In genomic region chr1:113934511-113935055, GRCh38 we compare ENCODE assay signal across 25 cellular contexts. TPM values are rescaled to one million over a fixed set of nuclear protein-coding genes. Genes with fewer than 3 reads are reported as not detected.
DNase-seq lines count a peak whose midpoint lies in the region; ATAC-seq and TF ChIP-seq lines count a peak whose summit lies in the region.
"Had no signal": no experiment of that assay in that cellular context is flagged by ENCODE, and none has a peak within 500 bp of the region (broad histone marks: within the 10 kb centered on the region; RNA-seq: fewer than 3 reads in every experiment).

No MANE protein-coding gene starts in this region.

- H3K79me2 ChIP-seq in Loucy (ENCODE audit: insufficient read depth, low read length) = peaks cover 98% of the 10 kb centered on the region

- BruUV-seq in A673 (replicated peaks; lab: Mats Ljungman, UMichigan) = no TSS peak

- H3K27me3 ChIP-seq in A673 (replicated peaks; ENCODE audit: insufficient read depth, low read depth, low read length, poor library complexity) (no peaks in the 10 kb centered on the region), Loucy (ENCODE audit: insufficient read depth, low read length, poor library complexity, severe bottlenecking) (no peaks in the 10 kb centered on the region)
- no peaks in the 10 kb centered on the region for H3K27me3 ChIP-seq in effector memory CD4-positive, alpha-beta T cell (replicated peaks; ENCODE audit: control insufficient read depth, insufficient read depth, low read length, poor library complexity, severe bottlenecking)
- H3K27me3 ChIP-seq: Peyer's patch, testis had no signal

- peaks cover 73% of the 10 kb centered on the region for H3K4me1 Mint-ChIP-seq in T-helper 2 cell treated with Interferon-gamma antibody and Interleukin-4, amounts not matched to agents 5 μg/mL and 100 μg/mL, for 36 hours (ENCODE audit: low read depth)

- H3K27ac ChIP-seq in A673 (ENCODE audit: low read depth, low read length, poor library complexity, severe bottlenecking) = peak overlapping the region; percentile 1
- peak overlapping the region; percentile 1 for H3K27ac ChIP-seq in effector memory CD4-positive, alpha-beta T cell (ENCODE audit: insufficient read depth, low read length, poor library complexity, severe bottlenecking)
- H3K27ac ChIP-seq: 22Rv1, epithelial cell of prostate, left ventricle myocardium inferior, Peyer's patch, psoas muscle had no signal

- H3K9me2 ChIP-seq in Loucy (replicated peaks; ENCODE audit: low read depth, low read length) = no peaks in the 10 kb centered on the region

- DNase-seq in T-helper 2 cell treated with Interferon-gamma antibody and Interleukin-4, amounts not matched to agents 5 μg/mL and 100 μg/mL, for 36 hours (ENCODE audit: low spot score) = no peak
- DNase-seq in T-helper 2 cell (no peak), A673 (ENCODE audit: low spot score) (no peak), AG08395 (ENCODE audit: low spot score) (no peak), NCI-H1048 (lab: John Stamatoyannopoulos, UW) (no peak)
- DNase-seq in effector memory CD4-positive, alpha-beta T cell = no peak
- DNase-seq: activated CD4-positive, CD25-positive, alpha-beta regulatory T cell; activated CD8-positive, alpha-beta memory T cell treated with anti-CD3 and anti-CD28 coated beads, Interleukin-2, amount 10 ng/mL, durations not matched to agents 7 days and 5 days; left ventricle myocardium inferior; mesendoderm; NCI-H2029; NCI-H226; NCI-H69; Peyer's patch; psoas muscle; SHP77 treated with DMSO at 0.1 percent for 48 hours; stimulated activated naive B cell treated with anti-CD40 and anti-IgM and Interleukin-4, amounts not matched to agents 10 μg/mL and 1 μg/mL and 100 μg/mL, for 72 hours; SW 1271; testis had no signal

- TF ChIP-seq CTCF in A673 (conservative IDR thresholded peaks at IDR 0.05; ENCODE audit: low read depth, low read length) = no peak
- no peak for TF ChIP-seq CTCF in Loucy (conservative IDR thresholded peaks at IDR 0.05; ENCODE audit: low read length)

- H3K9me3 ChIP-seq in A673 (ENCODE audit: low read depth, low read length, poor library complexity, severe bottlenecking) = no peaks in the 10 kb centered on the region
- no peaks in the 10 kb centered on the region for H3K9me3 ChIP-seq in Loucy (ENCODE audit: insufficient read depth, low read depth, low read length)
- H3K9me3 ChIP-seq in effector memory CD4-positive, alpha-beta T cell (ENCODE audit: control insufficient read depth, low read length) = no peaks in the 10 kb centered on the region
- H3K9me3 ChIP-seq: left ventricle myocardium inferior, Peyer's patch, psoas muscle, testis had no signal

- POLR2A ChIA-PET in A673 (lab: Charles Lee; ENCODE audit: low non-redundant PET) = interaction anchor here (0.6 kb wide), 1 partner anchor 1567 kb away, joined by 5 read pairs; no protein-coding TSS in a partner anchor

- H3K4me1 ChIP-seq in A673 (ENCODE audit: insufficient read depth, low read length, poor library complexity, severe bottlenecking) = peaks cover 53% of the 10 kb centered on the region
- peaks cover 79% of the 10 kb centered on the region for H3K4me1 ChIP-seq in Loucy (ENCODE audit: insufficient read depth, low read length, poor library complexity, severe bottlenecking)
- H3K4me1 ChIP-seq in effector memory CD4-positive, alpha-beta T cell (ENCODE audit: control insufficient read depth, insufficient read depth, low read length, poor library complexity, severe bottlenecking) = peaks cover 60% of the 10 kb centered on the region

- H3K27me3 Mint-ChIP-seq in T-helper 2 cell treated with Interferon-gamma antibody and Interleukin-4, amounts not matched to agents 5 μg/mL and 100 μg/mL, for 36 hours (ENCODE audit: low read depth) = no peaks in the 10 kb centered on the region
- H3K27me3 Mint-ChIP-seq: activated CD8-positive, alpha-beta memory T cell treated with anti-CD3 and anti-CD28 coated beads, Interleukin-2, amount 10 ng/mL, durations not matched to agents 7 days and 5 days; brain; stimulated activated naive B cell treated with anti-CD40 and anti-IgM and Interleukin-4, amounts not matched to agents 10 μg/mL and 1 μg/mL and 100 μg/mL, for 72 hours had no signal

- H3K36me3 ChIP-seq in A673 (ENCODE audit: insufficient read depth, low read length, poor library complexity, severe bottlenecking) = peaks cover 4% of the 10 kb centered on the region
- H3K36me3 ChIP-seq in Loucy (ENCODE audit: insufficient read depth, low read length) = no peaks in the 10 kb centered on the region; the same call in 1 of the 2 replicates
- H3K36me3 ChIP-seq in effector memory CD4-positive, alpha-beta T cell (ENCODE audit: control insufficient read depth, insufficient read depth, low read length) = no peaks in the 10 kb centered on the region
- H3K36me3 ChIP-seq: left ventricle myocardium inferior, Peyer's patch had no signal

- ATAC-seq in HG03159 (IDR thresholded peaks at IDR 0.05; ENCODE audit: unreplicated experiment) = no peak
- ATAC-seq: activated CD8-positive, alpha-beta memory T cell treated with anti-CD3 and anti-CD28 coated beads, Interleukin-2, amount 10 ng/mL, durations not matched to agents 7 days and 5 days; psoas muscle; stimulated activated naive B cell treated with anti-CD40 and anti-IgM and Interleukin-4, amounts not matched to agents 10 μg/mL and 1 μg/mL and 100 μg/mL, for 72 hours had no signal

- peak overlapping the region; percentile 80 for H3K9ac ChIP-seq in Loucy (ENCODE audit: low read depth, low read length, poor library complexity, severe bottlenecking)

- peak overlapping the region; percentile 95 for H3K4me3 Mint-ChIP-seq in T-helper 2 cell treated with Interferon-gamma antibody and Interleukin-4, amounts not matched to agents 5 μg/mL and 100 μg/mL, for 36 hours
- H3K4me3 Mint-ChIP-seq: stimulated activated naive B cell treated with anti-CD40 and anti-IgM and Interleukin-4, amounts not matched to agents 10 μg/mL and 1 μg/mL and 100 μg/mL, for 72 hours had no signal

- H3K4me3 ChIP-seq in A673 (ENCODE audit: low read depth, low read length, poor library complexity, severe bottlenecking) = no peak overlapping the region
- H3K4me3 ChIP-seq in Loucy (ENCODE audit: low read length, poor library complexity, severe bottlenecking) = peak overlapping the region; percentile 79
- no peak overlapping the region for H3K4me3 ChIP-seq in effector memory CD4-positive, alpha-beta T cell (ENCODE audit: insufficient read depth, low read depth, low read length, poor library complexity, severe bottlenecking)
- H3K4me3 ChIP-seq: left ventricle myocardium inferior, Peyer's patch, psoas muscle, testis had no signal

- no peak overlapping the region for H2AFZ ChIP-seq in Loucy (ENCODE audit: low read length)

- peak overlapping the region; percentile 100 for H3K4me2 ChIP-seq in Loucy (ENCODE audit: low read depth, low read length, poor library complexity, severe bottlenecking)

- peaks cover 95% of the 10 kb centered on the region for H4K20me1 ChIP-seq in Loucy (ENCODE audit: insufficient read depth, low read length, poor library complexity, severe bottlenecking)

- no peaks in the 10 kb centered on the region for H3K9me3 Mint-ChIP-seq in T-helper 2 cell treated with Interferon-gamma antibody and Interleukin-4, amounts not matched to agents 5 μg/mL and 100 μg/mL, for 36 hours
- H3K9me3 Mint-ChIP-seq: brain; stimulated activated naive B cell treated with anti-CD40 and anti-IgM and Interleukin-4, amounts not matched to agents 10 μg/mL and 1 μg/mL and 100 μg/mL, for 72 hours had no signal

- H3K27ac Mint-ChIP-seq in T-helper 2 cell treated with Interferon-gamma antibody and Interleukin-4, amounts not matched to agents 5 μg/mL and 100 μg/mL, for 36 hours = no peak overlapping the region
- H3K27ac Mint-ChIP-seq: brain; stimulated activated naive B cell treated with anti-CD40 and anti-IgM and Interleukin-4, amounts not matched to agents 10 μg/mL and 1 μg/mL and 100 μg/mL, for 72 hours had no signal

- CTCF ChIA-PET in A673 (lab: Charles Lee) = interaction anchor here (0.6 kb wide), 1 partner anchor 135 kb away, joined by 3 read pairs; no protein-coding TSS in a partner anchor

- peaks cover 13% of the 10 kb centered on the region; the same call in 1 of the 2 replicates for H3F3A ChIP-seq in Loucy (ENCODE audit: low read depth)

- intact Hi-C loops in A673 (cut with micrococcal nuclease; ENCODE audit: unreplicated experiment) = no loop called here

- H3K36me3 Mint-ChIP-seq in T-helper 2 cell treated with Interferon-gamma antibody and Interleukin-4, amounts not matched to agents 5 μg/mL and 100 μg/mL, for 36 hours (ENCODE audit: low read depth) = peaks cover 37% of the 10 kb centered on the region
- H3K36me3 Mint-ChIP-seq: brain had no signal

RNA-seq across cellular contexts. Expression of gene HIPK1, which starts 5.5 kb away (rescaled TPM):
- total RNA-seq in A673 (2021) = 71.8 and 81.3 TPM in 2 replicates

RNA-seq across cellular contexts. Expression of gene DCLRE1B, which starts 29.5 kb away (rescaled TPM):
- total RNA-seq in A673 (2021) = 30.2 and 34.6 TPM in 2 replicates

RNA-seq across cellular contexts. Expression of gene AP4B1, which starts 30.0 kb away (rescaled TPM):
- total RNA-seq in A673 (2021) = 42.7 and 48.9 TPM in 2 replicates

RNA-seq across cellular contexts. Expression of gene OLFML3, which starts 44.7 kb away (rescaled TPM):
- 319 and 349 TPM in 2 replicates for total RNA-seq in A673 (2021)

RNA-seq across cellular contexts. Expression of gene BCL2L15, which starts 47.2 kb away (rescaled TPM):
- total RNA-seq in A673 (2021) = 1.1 TPM in 2 replicates
- total RNA-seq: H4, left ventricle myocardium inferior had no signal
